12 cellular contexts compared by ENCODE assay signal in genomic region chr1:78101514-78101913, GRCh38. TPM values are rescaled to one million over a fixed set of nuclear protein-coding genes. Genes with fewer than 3 reads are reported as not detected.
DNase-seq lines count a peak whose midpoint lies in the region; ATAC-seq and TF ChIP-seq lines count a peak whose summit lies in the region.
"Had no signal": no experiment of that assay in that cellular context is flagged by ENCODE, and none has a peak within 500 bp of the region (broad histone marks: within the 10 kb centered on the region; RNA-seq: fewer than 3 reads in every experiment).

No MANE protein-coding gene starts in this region.

- no peak overlapping the region for H4K8ac ChIP-seq in trophoblast cell (ENCODE audit: low read depth, low read length)

- H3K4me1 Mint-ChIP-seq in activated T-cell treated with anti-CD3 and anti-CD28 coated beads, Interleukin-2, amount 50 U/mL, for 4 hours (ENCODE audit: low read depth) = no peaks in the 10 kb centered on the region
- H3K4me1 Mint-ChIP-seq in naive thymus-derived CD4-positive, alpha-beta T cell = no peaks in the 10 kb centered on the region

- H3K23ac ChIP-seq in trophoblast cell (ENCODE audit: low read length) = no peak overlapping the region

- H3K36me3 ChIP-seq in SJCRH30 (no peaks in the 10 kb centered on the region), trophoblast cell (ENCODE audit: control insufficient read depth in 1 of 2, insufficient read depth in 2 of 2, low read length in 2 of 2) (no peaks in the 10 kb centered on the region)
- H3K36me3 ChIP-seq in naive thymus-derived CD4-positive, alpha-beta T cell (ENCODE audit: control insufficient read depth in 2 of 3, insufficient read depth in 3 of 3, low read length in 3 of 3) = no peaks in the 10 kb centered on the region

- POLR2A ChIA-PET in naive thymus-derived CD4-positive, alpha-beta T cell (lab: Charles Lee) = no interaction called here

- H3K27me3 Mint-ChIP-seq in activated T-cell treated with anti-CD3 and anti-CD28 coated beads, Interleukin-2, amount 50 U/mL, for 4 hours (ENCODE audit: low read depth) = peaks cover 1% of the 10 kb centered on the region
- peaks cover 0 to 12% (median 5%) of the 10 kb centered on the region in 5 donors for H3K27me3 Mint-ChIP-seq in naive thymus-derived CD4-positive, alpha-beta T cell

- no peak overlapping the region for H2AK5ac ChIP-seq in trophoblast cell (ENCODE audit: low read length)

- H3K9ac ChIP-seq in trophoblast cell (ENCODE audit: low read length) = no peak overlapping the region

- ATAC-seq in GM21528 (IDR thresholded peaks at IDR 0.05; ENCODE audit: low FRiP score, unreplicated experiment) = no peak
- no peak for ATAC-seq in activated T-cell treated with anti-CD3 and anti-CD28 coated beads, Interleukin-2, amount 50 U/mL, for 4 hours
- no peak for ATAC-seq in naive thymus-derived CD4-positive, alpha-beta T cell
- ATAC-seq: effector memory CD8-positive, alpha-beta T cell had no signal

- CTCF ChIA-PET in naive thymus-derived CD4-positive, alpha-beta T cell (lab: Charles Lee) = interaction anchor here (0.7 to 1.0 kb wide), 2 partner anchors 13 to 25 kb away, joined by 3 to 4 read pairs; no protein-coding TSS in a partner anchor

- H3K18ac ChIP-seq in trophoblast cell (ENCODE audit: low read length) = no peak overlapping the region

- DNase-seq in EL (peak; percentile 97), SJCRH30 (peak; percentile 33 to 45), foreskin fibroblast (peak; percentile 95 to 97), trophoblast cell (peak; percentile 55 to 86), retina (no peak)
- DNase-seq in activated T-cell treated with anti-CD3 and anti-CD28 coated beads, Interleukin-2, amount 50 U/mL, for 4 hours = no peak
- no peak for DNase-seq in naive thymus-derived CD4-positive, alpha-beta T cell
- DNase-seq: activated CD4-positive, alpha-beta T cell treated with anti-CD3 and anti-CD28 coated beads, Interleukin-2, amount 50 U/mL, for 48 hours; effector memory CD8-positive, alpha-beta T cell; NCI-H82; nucleus accumbens had no signal

- no peak for TF ChIP-seq CTCF in foreskin fibroblast (IDR thresholded peaks at IDR 0.05; ENCODE audit: low read depth, low read length)

- H3K4me3 ChIP-seq in SJCRH30 (no peak overlapping the region), foreskin fibroblast (ENCODE audit: low read depth in 1 of 2, low read length in 2 of 2) (no peak overlapping the region), trophoblast cell (ENCODE audit: low read depth, low read length) (no peak overlapping the region)
- H3K4me3 ChIP-seq in naive thymus-derived CD4-positive, alpha-beta T cell (ENCODE audit: low read length) = no peak overlapping the region

- no peaks in the 10 kb centered on the region for H3K36me3 Mint-ChIP-seq in activated T-cell treated with anti-CD3 and anti-CD28 coated beads, Interleukin-2, amount 50 U/mL, for 4 hours (ENCODE audit: insufficient read depth)
- peaks cover 0 to 3% (median 0%) of the 10 kb centered on the region in 5 donors for H3K36me3 Mint-ChIP-seq in naive thymus-derived CD4-positive, alpha-beta T cell

- H3K27ac Mint-ChIP-seq in naive thymus-derived CD4-positive, alpha-beta T cell = no peak overlapping the region
- H3K27ac Mint-ChIP-seq: effector memory CD8-positive, alpha-beta T cell had no signal

- H3K4me1 ChIP-seq in SJCRH30 (peaks cover 9% of the 10 kb centered on the region), trophoblast cell (ENCODE audit: control insufficient read depth in 1 of 2, insufficient read depth in 2 of 2, low read length in 2 of 2) (no peaks in the 10 kb centered on the region)
- no peaks in the 10 kb centered on the region for H3K4me1 ChIP-seq in naive thymus-derived CD4-positive, alpha-beta T cell (ENCODE audit: control insufficient read depth in 2 of 2, insufficient read depth in 2 of 2, low read length in 2 of 2)

- H4K12ac ChIP-seq in trophoblast cell (ENCODE audit: low read depth, low read length) = no peak overlapping the region

- H3K4me2 ChIP-seq in trophoblast cell (ENCODE audit: low read length) = no peak overlapping the region

- H3K4me3 Mint-ChIP-seq in activated T-cell treated with anti-CD3 and anti-CD28 coated beads, Interleukin-2, amount 50 U/mL, for 4 hours = no peak overlapping the region
- H3K4me3 Mint-ChIP-seq in naive thymus-derived CD4-positive, alpha-beta T cell = no peak overlapping the region
- H3K4me3 Mint-ChIP-seq: effector memory CD8-positive, alpha-beta T cell had no signal

- peak overlapping the region; percentile 32 for H3K27ac ChIP-seq in SJCRH30
- no peak overlapping the region for H3K27ac ChIP-seq in trophoblast cell (ENCODE audit: low read depth, low read length)
- H3K27ac ChIP-seq in naive thymus-derived CD4-positive, alpha-beta T cell (ENCODE audit: low read depth, low read length) = no peak overlapping the region

- no peak overlapping the region for H3K4ac ChIP-seq in trophoblast cell (ENCODE audit: low read depth, low read length)

- no peak overlapping the region for H2AFZ ChIP-seq in trophoblast cell (ENCODE audit: insufficient read depth, low read length, poor library complexity)

- no peak overlapping the region for H4K91ac ChIP-seq in trophoblast cell (ENCODE audit: low read depth, low read length)

- no peak overlapping the region for H2BK12ac ChIP-seq in trophoblast cell (ENCODE audit: low read length)

- no peak overlapping the region for H2BK120ac ChIP-seq in trophoblast cell (ENCODE audit: insufficient read depth, low read length, poor library complexity)

- H3K79me2 ChIP-seq in trophoblast cell (ENCODE audit: control insufficient read depth, insufficient read depth, low read length, poor library complexity) = no peaks in the 10 kb centered on the region

- no CpG with 5 or more reads among the region's 2 CpGs for WGBS in trophoblast cell (ENCODE audit: extremely low coverage, insufficient coverage, insufficient read length)

- intact Hi-C loops in naive thymus-derived CD4-positive, alpha-beta T cell (cut with micrococcal nuclease) = no loop called here

- H2BK5ac ChIP-seq in trophoblast cell (ENCODE audit: low read depth, low read length, poor library complexity) = no peak overlapping the region

- no peaks in the 10 kb centered on the region for H3K79me1 ChIP-seq in trophoblast cell (ENCODE audit: low read length)

- H3K14ac ChIP-seq in trophoblast cell (ENCODE audit: low read length) = no peak overlapping the region

- no peaks in the 10 kb centered on the region for H3K27me3 ChIP-seq in SJCRH30
- no peaks in the 10 kb centered on the region for H3K27me3 ChIP-seq in trophoblast cell (ENCODE audit: insufficient read depth, low read length)
- H3K27me3 ChIP-seq in naive thymus-derived CD4-positive, alpha-beta T cell (ENCODE audit: control insufficient read depth in 2 of 2, insufficient read depth in 2 of 2, low read length in 2 of 2) = no peaks in the 10 kb centered on the region

- H3K9me3 ChIP-seq in SJCRH30 (replicated peaks) (no peaks in the 10 kb centered on the region), trophoblast cell (ENCODE audit: insufficient read depth, low read depth, low read length) (no peaks in the 10 kb centered on the region)
- no peaks in the 10 kb centered on the region for H3K9me3 ChIP-seq in naive thymus-derived CD4-positive, alpha-beta T cell (ENCODE audit: control insufficient read depth in 2 of 3, low read length in 3 of 3)

- no peaks in the 10 kb centered on the region for H3K9me3 Mint-ChIP-seq in activated T-cell treated with anti-CD3 and anti-CD28 coated beads, Interleukin-2, amount 50 U/mL, for 4 hours
- H3K9me3 Mint-ChIP-seq in naive thymus-derived CD4-positive, alpha-beta T cell = no peaks in the 10 kb centered on the region
- H3K9me3 Mint-ChIP-seq: effector memory CD8-positive, alpha-beta T cell had no signal

RNA-seq across cellular contexts. Expression of gene GIPC2, which starts 55.7 kb away (rescaled TPM):
- not detected in 2 replicates for total RNA-seq in SJCRH30 (2014; rRNA removed; shearing (Covaris generic))
- 0.08 TPM in 2 replicates for polyA plus RNA-seq in trophoblast cell (2013)
- under 1 TPM in 2 of 3 donors, not detected in 1; 0.11 to 0.35 TPM for total RNA-seq in activated T-cell treated with anti-CD3 and anti-CD28 coated beads, Interleukin-2, amount 50 U/mL, for 4 hours
- total RNA-seq in naive thymus-derived CD4-positive, alpha-beta T cell = under 1 TPM in 2 of 5 experiments, not detected in 3; 0.57 to 0.60 TPM
- under 1 TPM; 0.05 to 0.32 TPM for polyA plus RNA-seq in naive thymus-derived CD4-positive, alpha-beta T cell

Comparison
In these comparisons a context has a peak if more than half of its experiments do, and no peak if none do; other contexts are left out.
1. DNase-seq: peak in EL (single experiment), SJCRH30 (2 of 2), foreskin fibroblast (2 of 2) and trophoblast cell (2 of 2); none in retina (single experiment), activated T-cell treated with anti-CD3 and anti-CD28 coated beads, Interleukin-2, amount 50 U/mL, for 4 hours (single experiment) and naive thymus-derived CD4-positive, alpha-beta T cell (0 of 9).